In genomic region chr1:145010580-145010979, GRCh38 we compare ENCODE assay signal across 7 cellular contexts.
DNase-seq lines count a peak whose midpoint lies in the region; ATAC-seq and TF ChIP-seq lines count a peak whose summit lies in the region.
"Not testable (repeated sequence)": the region's sequence is repeated elsewhere in the genome, so short reads cannot be mapped to it uniquely, and the experiment has no call there.

No MANE protein-coding gene starts in this region.

- not testable (repeated sequence) for H3K4me1 ChIP-seq in CD4-positive, CD25-positive, alpha-beta regulatory T cell (ENCODE audit: control insufficient read depth, insufficient read depth, low read length, poor library complexity, severe bottlenecking); OCI-LY3 (ENCODE audit: low read length); osteoblast (ENCODE audit: insufficient read depth, low read length)
- H3K4me1 ChIP-seq in KMS-11 (ENCODE audit: low read depth, poor library complexity, severe bottlenecking): peaks cover 22% of the 10 kb centered on the region

- not testable (repeated sequence) for H3K9ac ChIP-seq in KMS-11
- peak overlapping the region; percentile 16; the same call in 1 of the 2 replicates for H3K9ac ChIP-seq in OCI-LY3 (ENCODE audit: low read length)

- not testable (repeated sequence) for H3K36me3 ChIP-seq in CD4-positive, CD25-positive, alpha-beta regulatory T cell (ENCODE audit: control insufficient read depth, insufficient read depth, low read length); KMS-11 (ENCODE audit: insufficient read depth); OCI-LY3 (replicated peaks; ENCODE audit: low read depth, low read length); osteoblast (ENCODE audit: insufficient read depth, low read length)

- ATAC-seq in CD4-positive, CD25-positive, alpha-beta regulatory T cell (ENCODE audit: low read depth in 2 of 2): not testable (repeated sequence)

- H3K9me3 ChIP-seq in CD4-positive, CD25-positive, alpha-beta regulatory T cell (ENCODE audit: control insufficient read depth in 2 of 2, low read length in 2 of 2); OCI-LY3 (ENCODE audit: insufficient read depth, low read length); osteoblast (ENCODE audit: low read depth, low read length): not testable (repeated sequence)

- H2AFZ ChIP-seq in KMS-11 (ENCODE audit: low read depth); OCI-LY3 (ENCODE audit: low read depth, low read length); osteoblast (ENCODE audit: low read length): not testable (repeated sequence)

- not testable (repeated sequence) for H3K27me3 ChIP-seq in CD4-positive, CD25-positive, alpha-beta regulatory T cell (ENCODE audit: control insufficient read depth, insufficient read depth, low read length); KMS-11 (ENCODE audit: insufficient read depth, low read depth); OCI-LY3 (ENCODE audit: low read depth, low read length); osteoblast (ENCODE audit: insufficient read depth, low read length)

- CTCF ChIA-PET in activated naive CD4-positive, alpha-beta T cell treated with anti-CD3 and anti-CD28 coated beads, Interleukin-2, amount 10 ng/mL, durations not matched to agents 7 days and 5 days (lab: Charles Lee): not testable (repeated sequence)

- H3K4me2 ChIP-seq in KMS-11 (peak overlapping the region; percentile 49; the same call in 1 of the 2 replicates), OCI-LY3 (ENCODE audit: low read length) (peak overlapping the region; percentile 37), osteoblast (ENCODE audit: insufficient read depth, low read length) (peak overlapping the region; percentile 43)

- not testable (repeated sequence) for H3K27ac ChIP-seq in CD4-positive, CD25-positive, alpha-beta regulatory T cell (ENCODE audit: insufficient read depth, low read length, poor library complexity, severe bottlenecking); KMS-11; OCI-LY3 (ENCODE audit: low read length); osteoblast (ENCODE audit: low read depth, low read length)

- H3K79me2 ChIP-seq in KMS-11 (ENCODE audit: insufficient read depth, low read depth); OCI-LY3 (ENCODE audit: low read length); osteoblast (ENCODE audit: insufficient read depth, low read length): not testable (repeated sequence)

- H4K20me1 ChIP-seq in KMS-11 (ENCODE audit: insufficient read depth); OCI-LY3 (ENCODE audit: insufficient read depth, low read length); osteoblast (ENCODE audit: insufficient read depth, low read length): not testable (repeated sequence)

- H3K9me3 Mint-ChIP-seq in CD4-positive, CD25-positive, alpha-beta regulatory T cell; T-helper 2 cell treated with Interferon-gamma antibody and Interleukin-4, amounts not matched to agents 5 μg/mL and 100 μg/mL, for 36 hours; activated naive CD4-positive, alpha-beta T cell treated with anti-CD3 and anti-CD28 coated beads, Interleukin-2, amount 10 ng/mL, durations not matched to agents 7 days and 5 days; immature natural killer cell: not testable (repeated sequence)

- DNase-seq in CD4-positive, CD25-positive, alpha-beta regulatory T cell; T-helper 2 cell treated with Interferon-gamma antibody and Interleukin-4, amounts not matched to agents 5 μg/mL and 100 μg/mL, for 36 hours (ENCODE audit: low spot score); activated naive CD4-positive, alpha-beta T cell treated with anti-CD3 and anti-CD28 coated beads, Interleukin-2, amount 10 ng/mL, durations not matched to agents 7 days and 5 days; immature natural killer cell; osteoblast (ENCODE audit: insufficient read length, low spot score, missing footprints): not testable (repeated sequence)

- TF ChIP-seq CTCF in KMS-11 (conservative IDR thresholded peaks at IDR 0.05; ENCODE audit: low read depth, low read length); OCI-LY3 (IDR thresholded peaks at IDR 0.05; ENCODE audit: low read depth, low read length); osteoblast (IDR thresholded peaks at IDR 0.05; ENCODE audit: extremely low read depth, low read depth, low read length): not testable (repeated sequence)

- H3K27me3 Mint-ChIP-seq in CD4-positive, CD25-positive, alpha-beta regulatory T cell; T-helper 2 cell treated with Interferon-gamma antibody and Interleukin-4, amounts not matched to agents 5 μg/mL and 100 μg/mL, for 36 hours (ENCODE audit: low read depth); activated naive CD4-positive, alpha-beta T cell treated with anti-CD3 and anti-CD28 coated beads, Interleukin-2, amount 10 ng/mL, durations not matched to agents 7 days and 5 days; immature natural killer cell (ENCODE audit: low read depth in 3 of 3): not testable (repeated sequence)

- not testable (repeated sequence) for H3K27ac Mint-ChIP-seq in CD4-positive, CD25-positive, alpha-beta regulatory T cell; activated naive CD4-positive, alpha-beta T cell treated with anti-CD3 and anti-CD28 coated beads, Interleukin-2, amount 10 ng/mL, durations not matched to agents 7 days and 5 days
- H3K27ac Mint-ChIP-seq in T-helper 2 cell treated with Interferon-gamma antibody and Interleukin-4, amounts not matched to agents 5 μg/mL and 100 μg/mL, for 36 hours: peak overlapping the region; percentile 49
- peak overlapping the region in 1 of 6 donors; percentile 78 for H3K27ac Mint-ChIP-seq in immature natural killer cell

- H3K4me1 Mint-ChIP-seq in CD4-positive, CD25-positive, alpha-beta regulatory T cell; T-helper 2 cell treated with Interferon-gamma antibody and Interleukin-4, amounts not matched to agents 5 μg/mL and 100 μg/mL, for 36 hours (ENCODE audit: low read depth); activated naive CD4-positive, alpha-beta T cell treated with anti-CD3 and anti-CD28 coated beads, Interleukin-2, amount 10 ng/mL, durations not matched to agents 7 days and 5 days: not testable (repeated sequence)
- H3K4me1 Mint-ChIP-seq in immature natural killer cell: peaks cover 4 to 10% of the 10 kb centered on the region in 2 donors

- peak overlapping the region; percentile 53 for H3K4me3 ChIP-seq in CD4-positive, CD25-positive, alpha-beta regulatory T cell (ENCODE audit: low read depth, low read length)
- not testable (repeated sequence) for H3K4me3 ChIP-seq in KMS-11 (IDR thresholded peaks at IDR 0.05; ENCODE audit: insufficient read depth, low read depth, low read length); OCI-LY3 (ENCODE audit: low read length); osteoblast (ENCODE audit: insufficient read depth, low read length)

- peak overlapping the region in 2 of 4 donors; percentile 52 to 56 for H3K4me3 Mint-ChIP-seq in CD4-positive, CD25-positive, alpha-beta regulatory T cell
- H3K4me3 Mint-ChIP-seq in T-helper 2 cell treated with Interferon-gamma antibody and Interleukin-4, amounts not matched to agents 5 μg/mL and 100 μg/mL, for 36 hours: peak overlapping the region; percentile 59
- H3K4me3 Mint-ChIP-seq in activated naive CD4-positive, alpha-beta T cell treated with anti-CD3 and anti-CD28 coated beads, Interleukin-2, amount 10 ng/mL, durations not matched to agents 7 days and 5 days: peak overlapping the region; percentile 31
- H3K4me3 Mint-ChIP-seq in immature natural killer cell: peak overlapping the region; percentile 42 to 75 (median 66)

- not testable (repeated sequence) for H3K36me3 Mint-ChIP-seq in CD4-positive, CD25-positive, alpha-beta regulatory T cell; T-helper 2 cell treated with Interferon-gamma antibody and Interleukin-4, amounts not matched to agents 5 μg/mL and 100 μg/mL, for 36 hours (ENCODE audit: low read depth); activated naive CD4-positive, alpha-beta T cell treated with anti-CD3 and anti-CD28 coated beads, Interleukin-2, amount 10 ng/mL, durations not matched to agents 7 days and 5 days; immature natural killer cell
